ENCODE assay signal across 1 cellular context in the genomic region with DNA sequence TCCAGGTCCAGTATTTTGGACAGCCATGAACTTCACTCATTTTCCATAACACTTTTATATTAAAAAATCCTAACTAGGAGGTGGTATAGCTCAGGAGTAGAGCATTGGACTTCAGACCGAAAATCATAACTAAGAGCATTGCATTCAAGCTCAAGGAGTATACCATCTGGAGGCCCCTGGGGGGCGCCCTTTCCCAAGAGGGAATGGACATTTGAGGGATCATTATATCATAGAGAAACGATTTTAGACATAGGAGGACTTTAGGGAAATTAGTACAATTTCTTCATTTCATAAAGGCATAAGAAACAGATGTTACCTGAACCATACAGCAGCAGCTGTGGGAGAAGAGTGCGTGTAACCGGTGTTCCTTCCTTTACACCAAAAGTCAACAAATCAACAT.
TF ChIP-seq lines count a peak whose summit lies in the region.

No MANE protein-coding gene starts in this region.

TF ChIP-seq in GM12878, 131 proteins besides CTCF, POLR2A, EP300 and RAD21 (continued from another document):
- TF ChIP-seq, protein P1, sequence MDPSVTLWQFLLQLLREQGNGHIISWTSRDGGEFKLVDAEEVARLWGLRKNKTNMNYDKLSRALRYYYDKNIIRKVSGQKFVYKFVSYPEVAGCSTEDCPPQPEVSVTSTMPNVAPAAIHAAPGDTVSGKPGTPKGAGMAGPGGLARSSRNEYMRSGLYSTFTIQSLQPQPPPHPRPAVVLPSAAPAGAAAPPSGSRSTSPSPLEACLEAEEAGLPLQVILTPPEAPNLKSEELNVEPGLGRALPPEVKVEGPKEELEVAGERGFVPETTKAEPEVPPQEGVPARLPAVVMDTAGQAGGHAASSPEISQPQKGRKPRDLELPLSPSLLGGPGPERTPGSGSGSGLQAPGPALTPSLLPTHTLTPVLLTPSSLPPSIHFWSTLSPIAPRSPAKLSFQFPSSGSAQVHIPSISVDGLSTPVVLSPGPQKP (IDR thresholded peaks at IDR 0.05; ENCODE audit: low read depth, low read length), result no peak
- TF ChIP-seq MTA2 (IDR thresholded peaks at IDR 0.05; ENCODE audit: low read depth) (no peak), KDM1A (IDR thresholded peaks at IDR 0.05; ENCODE audit: borderline replicate concordance) (no peak), MYB (IDR thresholded peaks at IDR 0.05; ENCODE audit: borderline replicate concordance, low read depth, low read length) (no peak), CEBPZ (IDR thresholded peaks at IDR 0.05; ENCODE audit: low read depth, low read length) (no peak), TARDBP (IDR thresholded peaks at IDR 0.05; ENCODE audit: borderline replicate concordance) (no peak), ZNF592 (IDR thresholded peaks at IDR 0.05) (no peak)
- TF ChIP-seq, protein P2, sequence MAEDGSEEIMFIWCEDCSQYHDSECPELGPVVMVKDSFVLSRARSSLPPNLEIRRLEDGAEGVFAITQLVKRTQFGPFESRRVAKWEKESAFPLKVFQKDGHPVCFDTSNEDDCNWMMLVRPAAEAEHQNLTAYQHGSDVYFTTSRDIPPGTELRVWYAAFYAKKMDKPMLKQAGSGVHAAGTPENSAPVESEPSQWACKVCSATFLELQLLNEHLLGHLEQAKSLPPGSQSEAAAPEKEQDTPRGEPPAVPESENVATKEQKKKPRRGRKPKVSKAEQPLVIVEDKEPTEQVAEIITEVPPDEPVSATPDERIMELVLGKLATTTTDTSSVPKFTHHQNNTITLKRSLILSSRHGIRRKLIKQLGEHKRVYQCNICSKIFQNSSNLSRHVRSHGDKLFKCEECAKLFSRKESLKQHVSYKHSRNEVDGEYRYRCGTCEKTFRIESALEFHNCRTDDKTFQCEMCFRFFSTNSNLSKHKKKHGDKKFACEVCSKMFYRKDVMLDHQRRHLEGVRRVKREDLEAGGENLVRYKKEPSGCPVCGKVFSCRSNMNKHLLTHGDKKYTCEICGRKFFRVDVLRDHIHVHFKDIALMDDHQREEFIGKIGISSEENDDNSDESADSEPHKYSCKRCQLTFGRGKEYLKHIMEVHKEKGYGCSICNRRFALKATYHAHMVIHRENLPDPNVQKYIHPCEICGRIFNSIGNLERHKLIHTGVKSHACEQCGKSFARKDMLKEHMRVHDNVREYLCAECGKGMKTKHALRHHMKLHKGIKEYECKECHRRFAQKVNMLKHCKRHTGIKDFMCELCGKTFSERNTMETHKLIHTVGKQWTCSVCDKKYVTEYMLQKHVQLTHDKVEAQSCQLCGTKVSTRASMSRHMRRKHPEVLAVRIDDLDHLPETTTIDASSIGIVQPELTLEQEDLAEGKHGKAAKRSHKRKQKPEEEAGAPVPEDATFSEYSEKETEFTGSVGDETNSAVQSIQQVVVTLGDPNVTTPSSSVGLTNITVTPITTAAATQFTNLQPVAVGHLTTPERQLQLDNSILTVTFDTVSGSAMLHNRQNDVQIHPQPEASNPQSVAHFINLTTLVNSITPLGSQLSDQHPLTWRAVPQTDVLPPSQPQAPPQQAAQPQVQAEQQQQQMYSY (CRISPR knock-in tag; IDR thresholded peaks at IDR 0.05), result no peak
